Comparison of ENCODE assay signal across 1 cellular context in genomic region chr7:51034531-51035264, GRCh38.
TF ChIP-seq lines count a peak whose summit lies in the region.

No MANE protein-coding gene starts in this region.

TF ChIP-seq in H1, 55 proteins besides CTCF, POLR2A, EP300 and RAD21 (continued from another document):
- TF ChIP-seq TAF7 (optimal IDR thresholded peaks at IDR 0.05; ENCODE audit: borderline replicate concordance, low read depth, low read length) (no peak), FOSL1 (IDR thresholded peaks at IDR 0.05; ENCODE audit: insufficient read depth, low read depth, low read length) (no peak), ZNF274 (IDR thresholded peaks at IDR 0.05; ENCODE audit: borderline replicate concordance, extremely low read depth, low read length) (no peak), ATF2 (IDR thresholded peaks at IDR 0.05; ENCODE audit: low read length) (no peak), TBP (IDR thresholded peaks at IDR 0.05; ENCODE audit: low read depth, low read length) (no peak), GABPA (IDR thresholded peaks at IDR 0.05; ENCODE audit: borderline replicate concordance, insufficient read depth, low read length) (no peak), KDM5A (IDR thresholded peaks at IDR 0.05; ENCODE audit: low read length) (no peak), MAX (IDR thresholded peaks at IDR 0.05) (no peak)
